Comparison of ENCODE assay signal across 8 cellular contexts in the genomic region with DNA sequence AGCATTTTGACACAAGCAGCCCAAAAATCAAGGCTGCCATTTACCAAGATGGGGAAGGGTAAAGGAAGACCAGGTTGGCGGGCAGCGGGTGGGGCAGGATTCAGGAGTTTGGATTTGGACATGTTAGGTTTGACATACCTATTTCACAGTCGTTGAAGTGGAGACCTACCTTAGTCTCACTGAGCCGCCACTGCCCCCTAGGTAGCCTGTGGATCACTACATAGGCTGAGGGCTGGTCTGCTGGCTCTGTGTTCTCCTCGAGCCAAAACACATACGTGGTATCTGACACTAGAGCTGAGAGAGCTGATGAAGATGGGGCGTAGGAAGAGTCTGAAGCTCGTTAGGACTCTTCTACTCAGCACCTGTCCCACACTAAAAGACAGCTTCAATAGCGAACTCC.
DNase-seq lines count a peak whose midpoint lies in the region; TF ChIP-seq lines count a peak whose summit lies in the region.

No MANE protein-coding gene starts in this region.

- H3K27me3 ChIP-seq in mammary epithelial cell (ENCODE audit: insufficient read depth, low read length) (no peaks in the 10 kb centered on the region), Peyer's patch (no peaks in the 10 kb centered on the region), subcutaneous abdominal adipose tissue (ENCODE audit: control insufficient read depth in 5 of 5, insufficient read depth in 4 of 5, low read length in 5 of 5) (no peaks in the 10 kb centered on the region), ascending aorta (no peaks in the 10 kb centered on the region)

- H3K4me1 ChIP-seq in mammary epithelial cell (ENCODE audit: insufficient read depth, low read length) (peaks cover 15% of the 10 kb centered on the region), Peyer's patch (peaks cover 0 to 14% (median 2%) of the 10 kb centered on the region in 4 donors), subcutaneous abdominal adipose tissue (ENCODE audit: control insufficient read depth in 5 of 5, insufficient read depth in 5 of 5, low read length in 5 of 5) (peaks cover 24 to 39% (median 38%) of the 10 kb centered on the region in 5 donors), ascending aorta (peaks cover 12 to 32% of the 10 kb centered on the region in 2 donors)

- TF ChIP-seq CTCF in MCF 10A (IDR thresholded peaks at IDR 0.05; ENCODE audit: unreplicated experiment) (peak; percentile 9), mammary epithelial cell (conservative IDR thresholded peaks at IDR 0.05 in 1 of 2, IDR thresholded peaks at IDR 0.05 in 1 of 2; ENCODE audit: extremely low read depth in 1 of 2, insufficient read depth in 1 of 2, low read depth in 1 of 2, low read length in 2 of 2) (no peak), Peyer's patch (IDR thresholded peaks at IDR 0.05) (peak in 4 of 6 experiments; percentile 40 to 47 (median 44)), fibroblast of mammary gland (conservative IDR thresholded peaks at IDR 0.05; ENCODE audit: control insufficient read depth, insufficient read depth, low read depth, low read length) (peak; percentile 5), ascending aorta (IDR thresholded peaks at IDR 0.05) (no peak)

- BruUV-seq in MCF 10A (replicated peaks; lab: Mats Ljungman, UMichigan) = no TSS peak
- BruUV-seq in mammary epithelial cell (replicated peaks; lab: Mats Ljungman, UMichigan) = no TSS peak

- no peak overlapping the region for H3K4me3 Mint-ChIP-seq in MCF 10A (ENCODE audit: unreplicated experiment)

- no peak overlapping the region for H2AFZ ChIP-seq in mammary epithelial cell (ENCODE audit: low read depth, low read length)

- CTCF ChIA-PET in MCF 10A (lab: Yijun Ruan, JAX) (interaction anchor here (1.3 kb wide), 1 partner anchor 75 kb away, joined by 4 read pairs; no protein-coding TSS in a partner anchor), mammary epithelial cell (lab: Charles Lee; ENCODE audit: low non-redundant PET) (no interaction called here)

- in situ Hi-C loops in mammary epithelial cell (cut with MboI; ENCODE audit: low sequenced_read_pairs in 2 of 2) = no loop called here

- no peak overlapping the region for H3K27ac Mint-ChIP-seq in MCF 10A (ENCODE audit: low read depth, unreplicated experiment)

- no peaks in the 10 kb centered on the region for H3K79me2 ChIP-seq in mammary epithelial cell (ENCODE audit: insufficient read depth, low read length)

- H3K9ac ChIP-seq in mammary epithelial cell (ENCODE audit: insufficient read depth, low read length) (no peak overlapping the region), subcutaneous abdominal adipose tissue (ENCODE audit: low read length in 5 of 5) (no peak overlapping the region)

- dilution Hi-C loops in mammary epithelial cell (cut with HindIII; ENCODE audit: low sequenced_read_pairs) = no loop called here

- no peak overlapping the region for H3K27ac ChIP-seq in mammary epithelial cell (ENCODE audit: insufficient read depth, low read depth, low read length)
- H3K27ac ChIP-seq in Peyer's patch = no peak overlapping the region
- H3K27ac ChIP-seq in subcutaneous abdominal adipose tissue (ENCODE audit: low read depth, low read length) = peak overlapping the region; percentile 33
- H3K27ac ChIP-seq in ascending aorta = no peak overlapping the region

- H3K9me3 Mint-ChIP-seq in MCF 10A (ENCODE audit: unreplicated experiment) = no peaks in the 10 kb centered on the region

- intact Hi-C loops in MCF 10A (cut with micrococcal nuclease) = no loop called here
- intact Hi-C loops in mammary epithelial cell (cut with micrococcal nuclease) = no loop called here
- intact Hi-C loops in head of caudate nucleus (cut with DNase I) = no loop called here
- intact Hi-C loops in ascending aorta (cut with DNase I) = loop anchor here (5.0 kb wide), 1 partner anchor 63 kb away; no protein-coding TSS in a partner anchor

- H3K36me3 Mint-ChIP-seq in MCF 10A (ENCODE audit: insufficient read depth, unreplicated experiment) = peaks cover 38% of the 10 kb centered on the region

- H3K36me3 ChIP-seq in mammary epithelial cell (ENCODE audit: insufficient read depth, low read length) = peaks cover 13% of the 10 kb centered on the region
- peaks cover 0 to 26% (median 0%) of the 10 kb centered on the region in 3 donors for H3K36me3 ChIP-seq in Peyer's patch
- H3K36me3 ChIP-seq in subcutaneous abdominal adipose tissue (ENCODE audit: control insufficient read depth in 5 of 5, insufficient read depth in 5 of 5, low read length in 5 of 5) = peaks cover under 1 to 28% (median 16%) of the 10 kb centered on the region in 5 donors
- peaks cover 0 to 42% of the 10 kb centered on the region in 2 donors for H3K36me3 ChIP-seq in ascending aorta

- POLR2A ChIA-PET in MCF 10A (lab: Yijun Ruan, JAX) = no interaction called here

- no peak overlapping the region for H3K4me2 ChIP-seq in mammary epithelial cell (ENCODE audit: insufficient read depth, low read depth, low read length)

- H3K4me1 Mint-ChIP-seq in MCF 10A (ENCODE audit: insufficient read depth, unreplicated experiment) = no peaks in the 10 kb centered on the region

- 87% methylated on average over 9 of the region's 9 CpGs for WGBS in mammary epithelial cell (ENCODE audit: low coverage, missing lambda C conversion rate)

- H3K4me3 ChIP-seq in mammary epithelial cell (replicated peaks in 1 of 3; ENCODE audit: insufficient read depth in 1 of 3, low read depth in 2 of 3, low read length in 3 of 3) = no peak overlapping the region
- no peak overlapping the region for H3K4me3 ChIP-seq in Peyer's patch
- H3K4me3 ChIP-seq in fibroblast of mammary gland (ENCODE audit: control insufficient read depth, low read depth, low read length) = no peak overlapping the region
- no peak overlapping the region for H3K4me3 ChIP-seq in subcutaneous abdominal adipose tissue (ENCODE audit: low read depth in 1 of 5, low read length in 5 of 5)
- H3K4me3 ChIP-seq in ascending aorta = no peak overlapping the region

- DNase-seq in MCF 10A (ENCODE audit: unreplicated experiment) (peak; percentile 37), mammary epithelial cell (no peak), Peyer's patch (peak in 2 of 3 donors; percentile 52 to 77), fibroblast of mammary gland (ENCODE audit: low read depth) (no peak), GDM1 (lab: John Stamatoyannopoulos, UW) (no peak), head of caudate nucleus (no peak), ascending aorta (ENCODE audit: low spot score in 2 of 2) (no peak)

- no peak for TF ChIP-seq POLR2A in Peyer's patch (IDR thresholded peaks at IDR 0.05)

- H3K27me3 Mint-ChIP-seq in MCF 10A (ENCODE audit: insufficient read depth, unreplicated experiment) = no peaks in the 10 kb centered on the region

- H3K9me3 ChIP-seq in mammary epithelial cell (replicated peaks; ENCODE audit: insufficient read depth, low read length) (no peaks in the 10 kb centered on the region), Peyer's patch (no peaks in the 10 kb centered on the region), subcutaneous abdominal adipose tissue (ENCODE audit: control insufficient read depth in 5 of 5, low read length in 5 of 5) (no peaks in the 10 kb centered on the region), ascending aorta (no peaks in the 10 kb centered on the region)

- H4K20me1 ChIP-seq in mammary epithelial cell (ENCODE audit: insufficient read depth, low read length) = no peaks in the 10 kb centered on the region

Comparison
In these comparisons a context has a peak if more than half of its experiments do, and no peak if none do; other contexts are left out.
1. DNase-seq: peak in MCF 10A (single experiment) and Peyer's patch (2 of 3); none in mammary epithelial cell (single experiment), fibroblast of mammary gland (single experiment), GDM1 (single experiment), head of caudate nucleus (0 of 42) and ascending aorta (0 of 2).
2. CTCF ChIP-seq: peak in MCF 10A (single experiment), Peyer's patch (4 of 6) and fibroblast of mammary gland (single experiment); none in mammary epithelial cell (0 of 2) and ascending aorta (0 of 3).